ENCODE assay signal across 7 cellular contexts in the genomic region with DNA sequence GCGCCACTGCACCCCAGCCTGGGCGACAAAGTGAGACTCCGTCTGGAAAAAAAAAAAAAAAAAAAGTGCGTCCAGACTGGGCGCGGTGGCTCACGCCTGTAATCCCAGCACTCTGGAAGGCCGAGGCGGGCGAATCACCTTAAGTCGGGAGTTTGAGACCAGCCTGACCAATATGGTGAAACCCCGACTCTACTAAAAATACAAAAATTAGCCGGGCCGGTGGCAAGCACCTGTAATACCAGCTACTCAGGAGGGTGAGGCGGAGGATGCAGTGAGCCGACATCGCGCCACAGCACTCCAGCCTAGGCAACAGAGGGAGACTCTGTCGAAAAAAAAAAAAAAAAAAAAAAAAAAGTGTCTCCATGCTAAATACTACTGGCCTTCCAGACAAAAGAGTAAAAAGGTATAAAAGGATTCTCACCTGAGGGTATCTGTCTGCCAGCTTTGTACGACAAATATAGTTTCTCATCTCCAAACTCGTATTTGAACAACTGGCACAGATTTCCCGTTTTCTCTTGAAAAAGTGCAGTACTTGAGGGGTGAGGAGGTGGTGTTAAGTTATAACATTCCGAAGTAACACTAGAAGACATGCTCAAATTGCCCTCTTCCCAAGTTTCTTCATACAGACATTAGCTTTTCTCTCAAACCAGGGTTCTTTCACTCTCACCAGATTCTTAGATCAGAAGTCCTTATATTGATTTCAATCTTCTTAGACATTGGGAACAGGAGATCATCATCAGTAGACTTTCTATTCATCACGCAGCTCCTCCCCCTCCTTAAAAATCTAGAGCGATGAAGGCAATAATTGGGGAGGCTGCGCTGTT. TPM values are rescaled to one million over a fixed set of nuclear protein-coding genes. Genes with fewer than 3 reads are reported as not detected.
DNase-seq lines count a peak whose midpoint lies in the region; ATAC-seq and TF ChIP-seq lines count a peak whose summit lies in the region.

No MANE protein-coding gene starts in this region.

- H3K36me3 ChIP-seq in mucosa of descending colon (ENCODE audit: low read depth), result no peaks in the 10 kb centered on the region

- H3K9me3 ChIP-seq in mucosa of descending colon, result no peaks in the 10 kb centered on the region

- H3K4me1 ChIP-seq in mucosa of descending colon (ENCODE audit: low read depth), result peaks cover 9% of the 10 kb centered on the region

- no peak for DNase-seq in LNCaP clone FGC (ENCODE audit: low read depth)
- peak; percentile 14 for DNase-seq in cerebellum (ENCODE audit: low spot score)
- DNase-seq in mucosa of descending colon, result no peak
- DNase-seq in OCI-M1 (lab: John Stamatoyannopoulos, UW), result no peak
- DNase-seq in SK-N-DZ (ENCODE audit: low spot score), result no peak

- H3K4me3 ChIP-seq in LNCaP clone FGC (ENCODE audit: low read depth, low read length), result peak overlapping the region; percentile 61
- peak overlapping the region; percentile 61 for H3K4me3 ChIP-seq in mucosa of descending colon

- TF ChIP-seq CTCF in LNCaP clone FGC (IDR thresholded peaks at IDR 0.05; ENCODE audit: control insufficient read depth, extremely low read depth, insufficient read depth), result no peak
- no peak for TF ChIP-seq CTCF in mucosa of descending colon (IDR thresholded peaks at IDR 0.05)

- intact Hi-C loops in mucosa of descending colon (cut with DNase I, micrococcal nuclease), result no loop called here

- ATAC-seq in GM19351 (IDR thresholded peaks at IDR 0.05; ENCODE audit: unreplicated experiment), result peak; percentile 11
- ATAC-seq in mucosa of descending colon, result no peak
- ATAC-seq in HG02610 (IDR thresholded peaks at IDR 0.05; ENCODE audit: unreplicated experiment), result no peak

RNA-seq across cellular contexts. Expression of gene USP28, which starts 1.1 kb away (rescaled TPM):
- 29.7 TPM for total RNA-seq in cerebellum
- 10 to 100 TPM; 17.1 to 33.7 (median 20.2) TPM for total RNA-seq in mucosa of descending colon
- polyA plus RNA-seq in SK-N-DZ (2014; cell fraction: cytosol; rRNA removed), result 16.0 and 17.4 TPM in 2 replicates
- 24.7 and 32.7 TPM in 2 replicates for polyA plus RNA-seq in SK-N-DZ (2014; cell fraction: nucleus; rRNA removed)

RNA-seq across cellular contexts. Expression of gene HTR3B, which starts 30.3 kb away (rescaled TPM):
- total RNA-seq in cerebellum (0.27 TPM), mucosa of descending colon (not detected)
- not detected in 2 replicates for polyA plus RNA-seq in SK-N-DZ (2014; cell fraction: cytosol; rRNA removed)
- not detected in 2 replicates for polyA plus RNA-seq in SK-N-DZ (2014; cell fraction: nucleus; rRNA removed)
